In the genomic region with DNA sequence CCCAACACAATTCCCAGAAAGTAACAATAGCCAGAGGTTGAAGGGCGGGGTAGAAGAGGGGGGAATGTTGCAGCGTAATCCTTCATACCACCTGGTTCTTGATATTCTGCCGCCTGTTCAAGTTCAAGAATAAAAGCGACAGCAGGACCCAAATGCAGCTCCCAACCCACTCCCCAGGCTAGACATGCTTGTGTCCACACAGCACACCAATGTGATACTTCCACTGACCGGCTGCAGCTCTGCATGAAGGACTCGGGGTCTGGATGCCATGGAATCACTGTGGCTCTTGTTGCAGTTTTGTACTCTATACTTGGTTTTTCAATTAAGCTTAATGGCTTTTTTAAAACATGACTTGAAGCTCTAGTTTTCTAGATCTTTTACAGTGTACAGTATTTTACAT, we compare ENCODE assay signal across 32 cellular contexts.
"Had no signal": no experiment of that assay in that cellular context is flagged by ENCODE, and none has a peak within 500 bp of the region (broad histone marks: within the 10 kb centered on the region; RNA-seq: fewer than 3 reads in every experiment).

No MANE protein-coding gene starts in this region.

- H3K4me2 ChIP-seq: hepatocyte had no signal

- H3K36me3 ChIP-seq: ovary had no signal

- H3K9me3 Mint-ChIP-seq: activated naive CD8-positive, alpha-beta T cell treated with anti-CD3 and anti-CD28 coated beads for 36 hours; effector memory CD8-positive, alpha-beta T cell; nephron; stimulated activated naive B cell treated with anti-CD40 and anti-IgM and Interleukin-4, amounts not matched to agents 10 μg/mL and 1 μg/mL and 100 μg/mL, for 72 hours had no signal

- H3K27me3 ChIP-seq: brain microvascular endothelial cell, gastroesophageal sphincter, hepatocyte, ovary, sigmoid colon, stomach, thyroid gland, upper lobe of left lung, vagina had no signal

- H3K4me3 Mint-ChIP-seq: activated naive CD8-positive, alpha-beta T cell treated with anti-CD3 and anti-CD28 coated beads for 36 hours; effector memory CD8-positive, alpha-beta T cell; stimulated activated naive B cell treated with anti-CD40 and anti-IgM and Interleukin-4, amounts not matched to agents 10 μg/mL and 1 μg/mL and 100 μg/mL, for 72 hours had no signal

- H3K9me3 ChIP-seq: gastroesophageal sphincter, ovary, sigmoid colon, stomach, thyroid gland, upper lobe of left lung, vagina had no signal

- H3K27me3 Mint-ChIP-seq: activated naive CD8-positive, alpha-beta T cell treated with anti-CD3 and anti-CD28 coated beads for 36 hours; effector memory CD8-positive, alpha-beta T cell; progenitor cell of endocrine pancreas; stimulated activated naive B cell treated with anti-CD40 and anti-IgM and Interleukin-4, amounts not matched to agents 10 μg/mL and 1 μg/mL and 100 μg/mL, for 72 hours had no signal

- H3K4me3 ChIP-seq: gastroesophageal sphincter, hepatocyte, ovary, sigmoid colon, stomach, thyroid gland, upper lobe of left lung, vagina had no signal

- FAIRE-seq: astrocyte, endothelial cell of umbilical vein, small intestine, TTC549 had no signal

- ATAC-seq: effector memory CD8-positive, alpha-beta T cell; gastroesophageal sphincter; left cardiac atrium; left ventricle myocardium superior; stimulated activated naive B cell treated with anti-CD40 and anti-IgM and Interleukin-4, amounts not matched to agents 10 μg/mL and 1 μg/mL and 100 μg/mL, for 72 hours had no signal

- H3K27ac ChIP-seq: brain microvascular endothelial cell, gastroesophageal sphincter, hepatocyte, ovary, sigmoid colon, stomach, thyroid gland, upper lobe of left lung, vagina, VCaP had no signal

- H2AFZ ChIP-seq: hepatocyte had no signal

- H3K27ac Mint-ChIP-seq: activated naive CD8-positive, alpha-beta T cell treated with anti-CD3 and anti-CD28 coated beads for 36 hours; effector memory CD8-positive, alpha-beta T cell; nephron; progenitor cell of endocrine pancreas had no signal

- DNase-seq: activated CD4-positive, alpha-beta T cell treated with anti-CD3 and anti-CD28 coated beads for 4 hours; activated CD4-positive, alpha-beta T cell treated with anti-CD3 and anti-CD28 coated beads, Interleukin-2, amount 50 U/mL, for 4 hours; activated gamma-delta T cell; activated naive CD8-positive, alpha-beta T cell treated with anti-CD3 and anti-CD28 coated beads for 36 hours; activated T-cell treated with anti-CD3 and anti-CD28 coated beads for 4 hours; amniotic stem cell; brain microvascular endothelial cell; caudate nucleus; cortex of kidney; effector memory CD8-positive, alpha-beta T cell; islet precursor cell; left cardiac atrium; left ventricle myocardium superior; mammary epithelial cell; ovary; sigmoid colon; small intestine; stimulated activated CD4-positive, alpha-beta T cell treated with anti-CD3 and anti-CD28 coated beads, Interleukin-4, amount 100 ng/mL, for 24 hours; stimulated activated naive B cell treated with anti-CD40 and anti-IgM and Interleukin-4, amounts not matched to agents 10 μg/mL and 1 μg/mL and 100 μg/mL, for 72 hours; stomach; T-helper 9 cell; thyroid gland; upper lobe of left lung had no signal
